19 cellular contexts compared by ENCODE assay signal in genomic region chr1:163130250-163130856, GRCh38.
"Had no signal": no experiment of that assay in that cellular context is flagged by ENCODE, and none has a peak within 500 bp of the region (broad histone marks: within the 10 kb centered on the region; RNA-seq: fewer than 3 reads in every experiment).

No MANE protein-coding gene starts in this region.

- H3K9me3 ChIP-seq: tibial artery had no signal

- ATAC-seq: activated T-helper 17 cell treated with anti-CD3 and anti-CD28 coated beads, Interleukin-2, amount 50 U/mL, for 72 hours; foreskin keratinocyte; T-cell had no signal

- H3K4me1 ChIP-seq: foreskin keratinocyte had no signal

- H3K79me2 ChIP-seq: hepatocyte had no signal

- H3K27me3 Mint-ChIP-seq: dendritic cell treated with granulocyte-macrophage colony-stimulating factor and Interleukin-4, amounts not matched to agents 40 ng/mL and 50 ng/mL, for 4 days had no signal

- H3K36me3 ChIP-seq: tibial artery had no signal

- H3K36me3 Mint-ChIP-seq: activated naive CD8-positive, alpha-beta T cell; immature natural killer cell; T-cell had no signal

- H3K4me2 ChIP-seq: hepatocyte had no signal

- H3K4me3 Mint-ChIP-seq: activated naive CD8-positive, alpha-beta T cell; activated T-helper 17 cell treated with anti-CD3 and anti-CD28 coated beads, Interleukin-2, amount 50 U/mL, for 72 hours; dendritic cell treated with granulocyte-macrophage colony-stimulating factor and Interleukin-4, amounts not matched to agents 40 ng/mL and 50 ng/mL, for 4 days; immature natural killer cell; T-cell; T-helper 2 cell treated with Interferon-gamma antibody and Interleukin-4, amounts not matched to agents 5 μg/mL and 100 μg/mL, for 36 hours had no signal

- H3K9me3 Mint-ChIP-seq: activated T-helper 17 cell treated with anti-CD3 and anti-CD28 coated beads, Interleukin-2, amount 50 U/mL, for 72 hours; dendritic cell treated with granulocyte-macrophage colony-stimulating factor and Interleukin-4, amounts not matched to agents 40 ng/mL and 50 ng/mL, for 4 days; T-cell; T-helper 2 cell treated with Interferon-gamma antibody and Interleukin-4, amounts not matched to agents 5 μg/mL and 100 μg/mL, for 36 hours had no signal

- H3K4me1 Mint-ChIP-seq: activated T-helper 17 cell treated with anti-CD3 and anti-CD28 coated beads, Interleukin-2, amount 50 U/mL, for 72 hours; immature natural killer cell; T-cell had no signal

- H3K27ac ChIP-seq: foreskin keratinocyte, hepatocyte had no signal

- DNase-seq: activated CD4-positive, alpha-beta T cell treated with anti-CD3 and anti-CD28 coated beads for 1 hour; activated CD4-positive, alpha-beta T cell treated with anti-CD3 and anti-CD28 coated beads, Interleukin-2, amount 50 U/mL, for 1 hour; activated naive CD4-positive, alpha-beta T cell; activated T-cell treated with anti-CD3 and anti-CD28 coated beads, Interleukin-2, amount 50 U/mL, for 1 hour; effector CD4-positive, alpha-beta T cell; foreskin keratinocyte; immature natural killer cell; kidney glomerular epithelial cell; occipital lobe; posterior cingulate gyrus; stimulated activated CD4-positive, alpha-beta T cell treated with anti-CD3 and anti-CD28 coated beads, Interleukin-4, amount 100 ng/mL, for 24 hours; stimulated activated naive CD4-positive, alpha-beta T cell treated with Interleukin-2 at 50 U/mL for 16 hours; T-cell; tibial artery had no signal

- H3K27ac Mint-ChIP-seq: activated naive CD8-positive, alpha-beta T cell; activated T-helper 17 cell treated with anti-CD3 and anti-CD28 coated beads, Interleukin-2, amount 50 U/mL, for 72 hours; dendritic cell treated with granulocyte-macrophage colony-stimulating factor and Interleukin-4, amounts not matched to agents 40 ng/mL and 50 ng/mL, for 4 days; immature natural killer cell; T-cell; T-helper 2 cell treated with Interferon-gamma antibody and Interleukin-4, amounts not matched to agents 5 μg/mL and 100 μg/mL, for 36 hours had no signal

- H3K4me3 ChIP-seq: hepatocyte, tibial artery had no signal

- H2AFZ ChIP-seq: hepatocyte had no signal

- H3K27me3 ChIP-seq: foreskin keratinocyte, hepatocyte, tibial artery had no signal
